ENCODE assay signal across 1 cellular context in the genomic region with DNA sequence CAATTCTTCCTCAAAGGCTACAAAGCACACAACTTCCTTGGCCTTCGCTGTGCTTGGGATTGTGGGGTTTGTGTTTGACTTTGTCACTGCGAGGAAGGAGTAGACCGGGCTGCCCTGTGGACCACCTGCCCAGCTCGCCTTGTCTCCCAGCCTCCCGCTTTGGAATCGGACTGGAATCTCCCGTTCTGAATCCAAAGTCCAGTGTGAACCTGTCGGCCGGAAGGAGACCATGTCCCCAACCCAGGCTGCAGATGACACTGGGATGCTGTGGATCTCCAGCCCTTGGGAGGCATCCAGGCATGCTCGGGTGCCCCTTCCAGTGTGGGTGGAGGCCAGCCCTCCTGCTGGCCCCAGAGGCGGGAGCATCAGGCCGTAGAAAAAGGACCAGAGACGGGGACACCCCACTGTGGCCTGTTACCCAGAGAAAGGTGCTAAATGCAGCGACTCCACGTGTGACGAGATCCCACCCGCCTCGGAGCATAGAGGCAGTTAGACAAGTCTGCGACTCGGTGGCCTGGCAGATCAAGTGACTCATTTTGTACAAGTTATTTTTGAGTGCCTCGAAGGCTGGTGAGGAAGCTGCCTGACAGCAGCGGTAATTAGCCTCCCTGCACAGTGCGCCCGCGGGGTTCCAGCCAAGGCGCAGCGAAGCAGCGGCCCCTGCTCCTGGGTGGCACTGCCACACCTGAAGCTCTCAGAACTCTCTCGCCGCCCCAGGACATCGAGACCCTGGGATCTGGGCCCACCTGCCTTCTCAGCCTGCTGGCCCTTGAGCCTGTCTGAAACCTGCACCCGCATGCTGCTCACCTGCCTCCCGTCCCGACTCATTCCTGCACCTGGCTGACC.
A peak's percentile ranks its signal among the peaks of the same experiment; 100 is the strongest.
TF ChIP-seq lines count a peak whose summit lies in the region.

No MANE protein-coding gene starts in this region.

TF ChIP-seq in HepG2, 621 proteins besides CTCF, POLR2A, EP300 and RAD21 (continued from another document):
- TF ChIP-seq, protein P1, sequence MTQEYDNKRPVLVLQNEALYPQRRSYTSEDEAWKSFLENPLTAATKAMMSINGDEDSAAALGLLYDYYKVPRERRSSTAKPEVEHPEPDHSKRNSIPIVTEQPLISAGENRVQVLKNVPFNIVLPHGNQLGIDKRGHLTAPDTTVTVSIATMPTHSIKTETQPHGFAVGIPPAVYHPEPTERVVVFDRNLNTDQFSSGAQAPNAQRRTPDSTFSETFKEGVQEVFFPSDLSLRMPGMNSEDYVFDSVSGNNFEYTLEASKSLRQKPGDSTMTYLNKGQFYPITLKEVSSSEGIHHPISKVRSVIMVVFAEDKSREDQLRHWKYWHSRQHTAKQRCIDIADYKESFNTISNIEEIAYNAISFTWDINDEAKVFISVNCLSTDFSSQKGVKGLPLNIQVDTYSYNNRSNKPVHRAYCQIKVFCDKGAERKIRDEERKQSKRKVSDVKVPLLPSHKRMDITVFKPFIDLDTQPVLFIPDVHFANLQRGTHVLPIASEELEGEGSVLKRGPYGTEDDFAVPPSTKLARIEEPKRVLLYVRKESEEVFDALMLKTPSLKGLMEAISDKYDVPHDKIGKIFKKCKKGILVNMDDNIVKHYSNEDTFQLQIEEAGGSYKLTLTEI (CRISPR knock-in tag; conservative IDR thresholded peaks at IDR 0.05) = no peak
- TF ChIP-seq NCOA2 (CRISPR knock-in tag; IDR thresholded peaks at IDR 0.05) (0 out of 2 replicates have a peak, but pooled peaks have one; percentile 7), MBD4 (IDR thresholded peaks at IDR 0.05; ENCODE audit: borderline replicate concordance, low read length) (no peak), ZNF761 (CRISPR knock-in tag; conservative IDR thresholded peaks at IDR 0.05) (no peak), ZMYM2 (CRISPR knock-in tag; IDR thresholded peaks at IDR 0.05) (peak; percentile 60; the same call in 1 of the 2 replicates), XRCC5 (optimal IDR thresholded peaks at IDR 0.05; ENCODE audit: low read length) (peak; percentile 54), ZNF232 (CRISPR knock-in tag; IDR thresholded peaks at IDR 0.05; ENCODE audit: borderline replicate concordance) (0 out of 2 replicates have a peak, but pooled peaks have one; percentile 21), ZBTB38 (CRISPR knock-in tag; IDR thresholded peaks at IDR 0.05) (peak; percentile 64), ZNF674 (CRISPR knock-in tag; IDR thresholded peaks at IDR 0.05; ENCODE audit: low read depth) (0 out of 2 replicates have a peak, but pooled peaks have one; percentile 57)
- TF ChIP-seq, protein P2, sequence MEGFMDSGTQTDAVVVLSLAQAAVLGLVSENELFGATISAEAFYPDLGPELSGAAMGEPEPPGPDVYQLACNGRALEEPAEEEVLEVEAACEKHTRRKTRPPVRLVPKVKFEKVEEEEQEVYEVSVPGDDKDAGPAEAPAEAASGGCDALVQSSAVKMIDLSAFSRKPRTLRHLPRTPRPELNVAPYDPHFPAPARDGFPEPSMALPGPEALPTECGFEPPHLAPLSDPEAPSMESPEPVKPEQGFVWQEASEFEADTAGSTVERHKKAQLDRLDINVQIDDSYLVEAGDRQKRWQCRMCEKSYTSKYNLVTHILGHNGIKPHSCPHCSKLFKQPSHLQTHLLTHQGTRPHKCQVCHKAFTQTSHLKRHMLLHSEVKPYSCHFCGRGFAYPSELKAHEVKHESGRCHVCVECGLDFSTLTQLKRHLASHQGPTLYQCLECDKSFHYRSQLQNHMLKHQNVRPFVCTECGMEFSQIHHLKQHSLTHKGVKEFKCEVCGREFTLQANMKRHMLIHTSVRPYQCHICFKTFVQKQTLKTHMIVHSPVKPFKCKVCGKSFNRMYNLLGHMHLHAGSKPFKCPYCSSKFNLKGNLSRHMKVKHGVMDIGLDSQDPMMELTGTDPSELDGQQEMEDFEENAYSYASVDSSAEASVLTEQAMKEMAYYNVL (CRISPR knock-in tag; IDR thresholded peaks at IDR 0.05; ENCODE audit: borderline replicate concordance) = 0 out of 2 replicates have a peak, but pooled peaks have one; percentile 28
